Comparison of ENCODE assay signal across 8 cellular contexts in the genomic region with DNA sequence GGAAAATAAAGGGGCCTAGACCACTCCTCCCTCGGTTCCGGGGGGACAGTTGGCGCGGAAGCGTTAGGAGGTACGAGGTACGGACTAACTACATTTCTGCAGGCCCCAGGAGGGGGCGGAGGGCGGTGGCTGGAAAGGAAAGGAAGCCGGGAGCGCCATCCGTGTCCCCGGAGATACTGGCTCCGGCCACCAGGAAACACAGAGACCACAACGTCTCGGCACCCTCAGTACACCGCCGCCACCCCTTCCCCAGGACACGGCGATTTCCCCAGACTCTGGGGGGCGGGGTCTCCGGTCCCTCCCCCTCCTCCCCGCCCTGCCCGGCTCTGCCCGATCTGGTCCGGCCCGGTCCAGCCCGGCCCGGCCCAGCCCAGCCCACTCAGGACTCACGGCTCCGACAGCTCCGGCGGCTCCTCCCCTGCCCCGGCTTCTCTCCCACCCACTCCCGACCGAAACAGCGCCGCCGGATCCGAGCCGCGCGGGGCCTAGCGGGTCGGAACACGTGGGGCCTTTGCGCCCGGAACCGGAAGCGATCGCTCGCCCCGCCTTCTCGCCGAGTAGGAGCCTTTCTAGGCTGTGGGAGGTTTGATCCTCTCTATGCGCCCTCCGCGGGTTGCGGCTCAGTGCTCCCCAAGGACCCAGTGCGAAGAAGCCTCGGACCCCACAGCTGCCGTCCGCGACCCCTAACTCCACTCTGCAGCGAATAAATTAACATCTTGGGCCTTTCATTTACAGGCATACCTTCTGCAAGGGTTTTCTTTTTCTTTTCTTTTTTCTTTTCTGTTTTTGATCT. TPM values are rescaled to one million over a fixed set of nuclear protein-coding genes. Genes with fewer than 3 reads are reported as not detected.
A peak's percentile ranks its signal among the peaks of the same experiment; 100 is the strongest.
DNase-seq lines count a peak whose midpoint lies in the region; ATAC-seq, FAIRE-seq and TF ChIP-seq lines count a peak whose summit lies in the region.

A gene (minus strand): TSS at position 502 of the 793 bp plus-strand sequence. CDS start 10,772 bp downstream, outside the sequence.

- peak within 1 kb of the TSS; percentile 63 for H3K18ac ChIP-seq in H1 (ENCODE audit: extremely low read depth, low read length)

- peak within 1 kb of the TSS; percentile 79 for H3K9ac ChIP-seq in HUES48 (ENCODE audit: low read depth, low read length)
- H3K9ac ChIP-seq in NT2/D1 (ENCODE audit: insufficient read length, low read depth): peak within 1 kb of the TSS; percentile 92
- H3K9ac ChIP-seq in H1 (replicated peaks in 1 of 4; ENCODE audit: extremely low read depth in 1 of 4, low read depth in 3 of 4, low read length in 3 of 4): peak within 1 kb of the TSS; percentile 63 to 80 (median 76)

- H3K79me2 ChIP-seq in H1 (ENCODE audit: control insufficient read depth in 1 of 2, insufficient read depth in 2 of 2, low read length in 2 of 2): peaks cover 30 to 49% of the 10 kb centered on the region in 2 experiments

- H3K23ac ChIP-seq in H1 (ENCODE audit: insufficient read length): no peak within 1 kb of the TSS

- peaks cover 11% of the 10 kb centered on the region for H3K23me2 ChIP-seq in H1 (ENCODE audit: low read depth, low read length)

- 1% methylated on average over 40 of the region's 65 CpGs; no CpG with 5 or more reads in 1 of the 2 experiments for WGBS in H1 (ENCODE audit: extremely low coverage in 1 of 2, insufficient coverage in 1 of 2, insufficient read length in 1 of 2, insufficient replicate concordance in 2 of 2, low coverage in 1 of 2, low lambda C conversion rate in 2 of 2, missing lambda C conversion rate in 1 of 2), 2 experiments

- H3K4me3 ChIP-seq in HUES48 (ENCODE audit: low read depth, low read length) (peak within 1 kb of the TSS; percentile 76), NT2/D1 (ENCODE audit: insufficient read length, low read depth) (peak within 1 kb of the TSS; percentile 85), H1 (ENCODE audit: extremely low read depth in 1 of 4, insufficient read depth in 2 of 4, low read depth in 3 of 4, low read length in 4 of 4) (peak within 1 kb of the TSS; percentile 82 to 95 (median 89))

- no peaks in the 10 kb centered on the region for H3K27me3 ChIP-seq in HUES48 (ENCODE audit: control insufficient read depth, insufficient read depth, low read length)
- H3K27me3 ChIP-seq in NT2/D1 (ENCODE audit: insufficient read depth, insufficient read length): no peaks in the 10 kb centered on the region
- no peaks in the 10 kb centered on the region for H3K27me3 ChIP-seq in H1 (replicated peaks in 1 of 4; ENCODE audit: control insufficient read depth in 3 of 4, extremely low read depth in 1 of 4, insufficient read depth in 3 of 4, low read length in 3 of 4)

- no peak within 1 kb of the TSS for H3K14ac ChIP-seq in H1 (ENCODE audit: insufficient read length)

- peak within 1 kb of the TSS; percentile 57 for H4K91ac ChIP-seq in H1 (replicated peaks; ENCODE audit: insufficient read length, low read length)

- peak within 1 kb of the TSS; percentile 95 for H3K4me3 Mint-ChIP-seq in activated CD8-positive, alpha-beta memory T cell treated with anti-CD3 and anti-CD28 coated beads, Interleukin-2, amount 10 ng/mL, durations not matched to agents 7 days and 5 days

- H4K5ac ChIP-seq in H1 (ENCODE audit: insufficient read length, low read depth, low read length): peak within 1 kb of the TSS; percentile 64

- H3K36me3 ChIP-seq in HUES48 (ENCODE audit: control insufficient read depth, insufficient read depth, low read length) (peaks cover 38% of the 10 kb centered on the region), NT2/D1 (ENCODE audit: insufficient read depth, insufficient read length, low read length) (peaks cover 41% of the 10 kb centered on the region), H1 (ENCODE audit: control insufficient read depth in 2 of 4, insufficient read depth in 4 of 4, low read length in 3 of 4) (peaks cover 10 to 38% (median 31%) of the 10 kb centered on the region in 4 experiments)

- H3K27ac ChIP-seq in HUES48 (ENCODE audit: low read depth, low read length): peak within 1 kb of the TSS; percentile 98
- H3K27ac ChIP-seq in H1 (ENCODE audit: low read depth, low read length): peak within 1 kb of the TSS; percentile 56

- FAIRE-seq in D721Med (lab: Jason Lieb, UNC) (no peak), H1 (lab: Jason Lieb, UNC) (peak; percentile 58)

- peaks cover 22% of the 10 kb centered on the region for H3K9me3 ChIP-seq in HUES48 (ENCODE audit: control insufficient read depth, insufficient read depth, low read length)
- peaks cover 29% of the 10 kb centered on the region; the same call in 1 of the 2 replicates for H3K9me3 ChIP-seq in NT2/D1 (ENCODE audit: insufficient read depth, low read length)
- H3K9me3 ChIP-seq in H1 (ENCODE audit: insufficient read depth in 2 of 2, low read depth in 1 of 2, low read length in 1 of 2): peaks cover 15 to 19% of the 10 kb centered on the region in 2 experiments

- peaks cover 21% of the 10 kb centered on the region for H3K36me3 Mint-ChIP-seq in activated CD8-positive, alpha-beta memory T cell treated with anti-CD3 and anti-CD28 coated beads, Interleukin-2, amount 10 ng/mL, durations not matched to agents 7 days and 5 days

- CTCF ChIA-PET in activated CD8-positive, alpha-beta memory T cell treated with anti-CD3 and anti-CD28 coated beads, Interleukin-2, amount 10 ng/mL, durations not matched to agents 7 days and 5 days (lab: Charles Lee): no interaction called here
- CTCF ChIA-PET in H1 (lab: Charles Lee; ENCODE audit: partially characterized antibody): interaction anchor here (0.7 to 1.0 kb wide), 2 partner anchors 79 to 157 kb away, joined by 3 to 4 read pairs; no protein-coding TSS in a partner anchor

- peak; percentile 99 for ATAC-seq in GM21423 (IDR thresholded peaks at IDR 0.05; ENCODE audit: unreplicated experiment)
- peak; percentile 97 for ATAC-seq in activated CD8-positive, alpha-beta memory T cell treated with anti-CD3 and anti-CD28 coated beads, Interleukin-2, amount 10 ng/mL, durations not matched to agents 7 days and 5 days

- DNase-seq in D721Med (ENCODE audit: insufficient read length, low spot score) (peak; percentile 41), NT2/D1 (ENCODE audit: low read depth, low spot score) (peak; percentile 86), H1 (ENCODE audit: low read depth in 1 of 2, low spot score in 2 of 2) (peak; percentile 49 to 90), mesenteric fat pad (ENCODE audit: low spot score) (peak; percentile 97)
- DNase-seq in activated CD8-positive, alpha-beta memory T cell treated with anti-CD3 and anti-CD28 coated beads, Interleukin-2, amount 10 ng/mL, durations not matched to agents 7 days and 5 days: peak; percentile 95
- peak; percentile 82 for DNase-seq in stimulated activated CD8-positive, alpha-beta memory T cell treated with anti-CD3 and anti-CD28 coated beads, Interleukin-15, amount 100 ng/mL, for 1 hour (ENCODE audit: low read depth)

- H3K4me1 ChIP-seq in HUES48 (ENCODE audit: control insufficient read depth, insufficient read depth, low read length) (peaks cover 43% of the 10 kb centered on the region), NT2/D1 (ENCODE audit: insufficient read depth, insufficient read length) (no peaks in the 10 kb centered on the region), H1 (replicated peaks in 1 of 4; ENCODE audit: control insufficient read depth in 3 of 4, insufficient read depth in 4 of 4, low read length in 3 of 4) (peaks cover 2 to 28% (median 13%) of the 10 kb centered on the region in 4 experiments; a peak in 6 of 7 replicates)

- peaks cover 0 to 1% of the 10 kb centered on the region in 2 experiments for H4K20me1 ChIP-seq in H1 (replicated peaks in 1 of 2; ENCODE audit: control insufficient read depth in 1 of 2, insufficient read depth in 2 of 2, low read length in 2 of 2)

- peak within 1 kb of the TSS; percentile 76 to 84 for H3K4me2 ChIP-seq in H1 (ENCODE audit: insufficient read depth in 1 of 2, low read depth in 2 of 2, low read length in 2 of 2)

- no peak within 1 kb of the TSS for H2BK15ac ChIP-seq in H1 (ENCODE audit: low read length)

- peak within 1 kb of the TSS; percentile 71 for H3K56ac ChIP-seq in H1 (replicated peaks; ENCODE audit: insufficient read length, low read depth, low read length)

- peak within 1 kb of the TSS; percentile 81; the same call in 1 of the 2 replicates for H2BK5ac ChIP-seq in H1 (ENCODE audit: low read depth, low read length)

- TF ChIP-seq CTCF in D721Med (IDR thresholded peaks at IDR 0.05; ENCODE audit: insufficient read depth, missing control alignments) (no peak), H1 (IDR thresholded peaks at IDR 0.05; ENCODE audit: control extremely low read depth in 1 of 3, insufficient read depth in 1 of 3, low read depth in 1 of 3, low read length in 3 of 3) (peak; percentile 14 to 36 (median 31); a peak in 2 of 4 replicates)

- peak within 1 kb of the TSS; percentile 2 for H3K4ac ChIP-seq in H1 (replicated peaks; ENCODE audit: insufficient read length, low read depth, low read length)

- H3K27me3 Mint-ChIP-seq in activated CD8-positive, alpha-beta memory T cell treated with anti-CD3 and anti-CD28 coated beads, Interleukin-2, amount 10 ng/mL, durations not matched to agents 7 days and 5 days: no peaks in the 10 kb centered on the region

- no peak within 1 kb of the TSS for H2AK5ac ChIP-seq in H1 (ENCODE audit: low read depth, low read length)

- peak within 1 kb of the TSS; percentile 93 for H3K27ac Mint-ChIP-seq in activated CD8-positive, alpha-beta memory T cell treated with anti-CD3 and anti-CD28 coated beads, Interleukin-2, amount 10 ng/mL, durations not matched to agents 7 days and 5 days

- H2BK12ac ChIP-seq in H1 (ENCODE audit: low read depth, low read length): no peak within 1 kb of the TSS

- peak; percentile 82 to 85 for TF ChIP-seq POLR2A in H1 (IDR thresholded peaks at IDR 0.05; ENCODE audit: control extremely low read depth in 1 of 2, low read depth in 2 of 2, low read length in 2 of 2)

- H3K4me1 Mint-ChIP-seq in activated CD8-positive, alpha-beta memory T cell treated with anti-CD3 and anti-CD28 coated beads, Interleukin-2, amount 10 ng/mL, durations not matched to agents 7 days and 5 days: peaks cover 35% of the 10 kb centered on the region

- H4K8ac ChIP-seq in H1 (ENCODE audit: extremely low read depth, insufficient read depth, low read length): no peak within 1 kb of the TSS; the same call in 1 of the 2 replicates

- POLR2A ChIA-PET in H1 (lab: Charles Lee; ENCODE audit: partially characterized antibody): interaction anchor here (0.8 to 2.6 kb wide), 7 partner anchors 9 to 37 kb away, joined by 3 to 12 read pairs (median 3); no protein-coding TSS in a partner anchor

- TF ChIP-seq RAD21 in H1 (IDR thresholded peaks at IDR 0.05 in 1 of 2, conservative IDR thresholded peaks at IDR 0.05 in 1 of 2; ENCODE audit: low read depth in 2 of 2, low read length in 2 of 2): peak; percentile 9 to 21; a peak in 2 of 4 replicates

- no peaks in the 10 kb centered on the region for H3K9me3 Mint-ChIP-seq in activated CD8-positive, alpha-beta memory T cell treated with anti-CD3 and anti-CD28 coated beads, Interleukin-2, amount 10 ng/mL, durations not matched to agents 7 days and 5 days (ENCODE audit: low read depth)

- peak within 1 kb of the TSS; percentile 40 for H2BK120ac ChIP-seq in H1 (replicated peaks; ENCODE audit: low read depth, low read length)

- H2AFZ ChIP-seq in H1 (ENCODE audit: low read length): no peak within 1 kb of the TSS

- peaks cover 4% of the 10 kb centered on the region; the same call in 1 of the 2 replicates for H3K79me1 ChIP-seq in H1 (ENCODE audit: low read depth, low read length)

- H2BK20ac ChIP-seq in H1 (ENCODE audit: low read length): no peak within 1 kb of the TSS

- TF ChIP-seq EP300 in H1 (IDR thresholded peaks at IDR 0.05; ENCODE audit: borderline replicate concordance in 1 of 2, low read depth in 2 of 2, low read length in 2 of 2): no peak

RNA-seq across cellular contexts. Expression of the gene that starts here (rescaled TPM):
- total RNA-seq in activated CD8-positive, alpha-beta memory T cell treated with anti-CD3 and anti-CD28 coated beads, Interleukin-2, amount 10 ng/mL, durations not matched to agents 7 days and 5 days: 10 to 100 TPM; 12.3 to 21.1 TPM
- total RNA-seq in H1 (2021; fragmentation: NEBNext Ultra II Directional; extraction: Animal tissue kit (Norgen Biotek cat#: 25700)): 33.0 and 33.9 TPM in 2 replicates
- 13.2 and 14.1 TPM in 2 replicates for polyA plus RNA-seq in H1 (2011; rRNA removed)
- polyA plus RNA-seq in H1 (2011; cell fraction: cytosol; rRNA removed): 18.8 TPM
- polyA plus RNA-seq in H1 (2011; cell fraction: nucleus; rRNA removed): 30.6 TPM
- 22.1 to 27.4 TPM (median 26.9 TPM) in 4 replicates for polyA plus RNA-seq in H1 (2012, experiment 1 of 2)
- 5.6 TPM for polyA plus RNA-seq in H1 (2012, experiment 2 of 2)
- 19.2 TPM for polyA plus RNA-seq in H1 (2013, experiment 1 of 2)
- polyA plus RNA-seq in H1 (2013, experiment 2 of 2): 17.2 TPM
- polyA minus RNA-seq in H1 (2011; rRNA and poly(A)+ RNA removed): 25.4 and 30.3 TPM in 2 replicates
- 16.3 TPM for polyA minus RNA-seq in H1 (2011; cell fraction: cytosol; rRNA and poly(A)+ RNA removed)
- 56.3 TPM for polyA minus RNA-seq in H1 (2011; cell fraction: nucleus; rRNA and poly(A)+ RNA removed)
- total RNA-seq in mesenteric fat pad: 7.5 TPM

Comparison
In these comparisons a context has a peak if more than half of its experiments do, and no peak if none do; other contexts are left out.
1. Peak in every context shown above with its lines: DNase-seq, ATAC-seq, H3K4me3 ChIP-seq and H3K27ac ChIP-seq.
2. DNase-seq: peak in every context shown above with its lines; median percentile 97 in mesenteric fat pad; 95 in activated CD8-positive, alpha-beta memory T cell treated with anti-CD3 and anti-CD28 coated beads, Interleukin-2, amount 10 ng/mL, durations not matched to agents 7 days and 5 days; 86 in NT2/D1; 82 in stimulated activated CD8-positive, alpha-beta memory T cell treated with anti-CD3 and anti-CD28 coated beads, Interleukin-15, amount 100 ng/mL, for 1 hour; 70 in H1; 41 in D721Med.